In genomic region chr10:44981172-44982113, GRCh38 we compare ENCODE assay signal across 8 cellular contexts. TPM values are rescaled to one million over a fixed set of nuclear protein-coding genes. Genes with fewer than 3 reads are reported as not detected.
DNase-seq lines count a peak whose midpoint lies in the region; ATAC-seq and TF ChIP-seq lines count a peak whose summit lies in the region.

No MANE protein-coding gene starts in this region.

- POLR2A ChIA-PET in RWPE1 (lab: Yijun Ruan, JAX; ENCODE audit: low non-redundant PET): no interaction called here

- no peaks in the 10 kb centered on the region for H3K36me3 Mint-ChIP-seq in HFFc6 (ENCODE audit: low read depth)

- H3K27me3 Mint-ChIP-seq in HFFc6 (ENCODE audit: insufficient read depth): no peaks in the 10 kb centered on the region

- H3K4me1 Mint-ChIP-seq in HFFc6 (ENCODE audit: low read depth): peaks cover 50% of the 10 kb centered on the region

- peak overlapping the region; percentile 100 for H3K27ac Mint-ChIP-seq in HFFc6

- DNase-seq in EH (ENCODE audit: low read depth): peak; percentile 91
- peak; percentile 91 for DNase-seq in HFFc6
- peak; percentile 69 for DNase-seq in RWPE1 (ENCODE audit: low spot score)
- peak; percentile 89 for DNase-seq in fibroblast of pulmonary artery (ENCODE audit: low read depth)
- peak; percentile 83 for DNase-seq in pulmonary artery endothelial cell (ENCODE audit: low read depth, low spot score)
- no peak for DNase-seq in ecto neural progenitor cell (ENCODE audit: low spot score)
- DNase-seq in CD1c-positive myeloid dendritic cell (ENCODE audit: extremely low spot score): no peak

- TF ChIP-seq CTCF in HFFc6 (IDR thresholded peaks at IDR 0.05): no peak
- no peak for TF ChIP-seq CTCF in RWPE1 (conservative IDR thresholded peaks at IDR 0.05; ENCODE audit: low read depth)
- no peak for TF ChIP-seq CTCF in fibroblast of pulmonary artery (IDR thresholded peaks at IDR 0.05; ENCODE audit: low read length, missing control alignments)

- H3K9me3 Mint-ChIP-seq in HFFc6: no peaks in the 10 kb centered on the region

- H3K4me3 Mint-ChIP-seq in HFFc6: peak overlapping the region; percentile 81

- CTCF ChIA-PET in RWPE1 (lab: Yijun Ruan, JAX): interaction anchor here (0.5 to 1.1 kb wide), 2 partner anchors 43 to 48 kb away, joined by 4 read pairs; no protein-coding TSS in a partner anchor

- ATAC-seq in HG03139 (IDR thresholded peaks at IDR 0.05; ENCODE audit: unreplicated experiment): no peak

- no peak overlapping the region for H3K4me3 ChIP-seq in fibroblast of pulmonary artery (replicated peaks; ENCODE audit: low read depth, low read length)

- peak overlapping the region; percentile 74 for H3K27ac ChIP-seq in RWPE1

RNA-seq across cellular contexts. Expression of gene DEPP1, which starts 2.8 kb away (rescaled TPM):
- total RNA-seq in HFFc6 (2021; fragmentation: NEBNext Ultra II Directional; extraction: Animal tissue kit (Norgen Biotek cat#: 25700)): under 1 TPM; 0.43 to 0.78 (median 0.52) TPM
- 395 and 438 TPM in 2 replicates for total RNA-seq in pulmonary artery endothelial cell

RNA-seq across cellular contexts. Expression of gene ZNF22, which starts 19.3 kb away (rescaled TPM):
- 10 to 100 TPM in 4 of 6 experiments, 1 to 10 TPM in 2; 7.4 to 15.8 (median 13.2) TPM for total RNA-seq in HFFc6 (2021; fragmentation: NEBNext Ultra II Directional; extraction: Animal tissue kit (Norgen Biotek cat#: 25700))
- 37.9 and 58.0 TPM in 2 replicates for total RNA-seq in pulmonary artery endothelial cell

RNA-seq across cellular contexts. Expression of gene RASSF4, which starts 21.8 kb away (rescaled TPM):
- 1 to 10 TPM; 1.1 to 3.8 (median 2.9) TPM for total RNA-seq in HFFc6 (2021; fragmentation: NEBNext Ultra II Directional; extraction: Animal tissue kit (Norgen Biotek cat#: 25700))
- total RNA-seq in pulmonary artery endothelial cell: 8.8 and 12.3 TPM in 2 replicates

Comparison
In these comparisons a context has a peak if more than half of its experiments do, and no peak if none do; other contexts are left out.
1. DNase-seq: peak in EH (single experiment), HFFc6 (single experiment), RWPE1 (single experiment), fibroblast of pulmonary artery (single experiment) and pulmonary artery endothelial cell (single experiment); none in ecto neural progenitor cell (single experiment) and CD1c-positive myeloid dendritic cell (single experiment).
2. RNA of gene DEPP1, which starts 2.8 kb away (total RNA-seq): 395 to 438 TPM in pulmonary artery endothelial cell; 0.43 to 0.78 TPM in HFFc6; every median in the first group is over 100 times any median in the second.